35 cellular contexts compared by ENCODE assay signal in the genomic region with DNA sequence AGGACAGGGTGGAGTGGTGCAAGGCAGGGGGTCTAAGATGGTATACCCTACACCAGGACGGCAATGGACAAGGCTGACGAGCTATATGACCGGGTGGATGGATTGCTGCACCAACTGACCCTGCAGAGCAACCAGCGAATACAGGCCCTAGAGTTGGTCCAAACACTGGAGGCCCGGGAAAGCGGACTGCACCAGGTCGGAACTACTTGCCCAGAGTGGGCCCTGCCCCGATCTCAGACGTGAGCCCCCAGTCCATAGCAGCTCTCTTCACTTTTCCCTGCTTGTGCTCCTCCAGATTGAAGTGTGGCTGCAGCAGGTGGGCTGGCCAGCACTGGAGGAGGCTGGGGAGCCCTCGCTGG. TPM values are rescaled to one million over a fixed set of nuclear protein-coding genes. Genes with fewer than 3 reads are reported as not detected.
"Had no signal": no experiment of that assay in that cellular context is flagged by ENCODE, and none has a peak within 500 bp of the region (broad histone marks: within the 10 kb centered on the region; RNA-seq: fewer than 3 reads in every experiment).

No MANE protein-coding gene starts in this region.

- H3K27ac Mint-ChIP-seq: activated B cell treated with CpG ODN at 0.5 μM for 24 hours; activated CD4-positive, alpha-beta memory T cell treated with anti-CD3 and anti-CD28 coated beads for 36 hours; activated CD4-positive, alpha-beta T cell treated with anti-CD3 and anti-CD28 coated beads, Interleukin-2, amount 10 ng/mL, durations not matched to agents 24 days and 14 days; activated CD8-positive, alpha-beta T cell treated with anti-CD3 and anti-CD28 coated beads for 36 hours; activated naive CD4-positive, alpha-beta T cell treated with anti-CD3 and anti-CD28 coated beads, Interleukin-2, amount 10 ng/mL, durations not matched to agents 7 days and 5 days; activated naive CD4-positive, alpha-beta T cell treated with anti-CD3 and anti-CD28 coated beads, Interleukin-2, amount 50 U/mL, for 24 hours; activated naive CD8-positive, alpha-beta T cell; activated T-cell treated with anti-CD3 and anti-CD28 coated beads, Interleukin-2, amount 50 U/mL, for 72 hours; activated T-helper 1 cell treated with anti-CD3 and anti-CD28 coated beads, Interleukin-12 subunit alpha, Interleukin-12 subunit beta, Interleukin-2, Interleukin-4 antibody, amounts not matched to agents 30 ng/mL and 10 ng/mL and 1 ng/mL, durations not matched to agents 14 hours and 24 hours and 36 hours; activated T-helper 2 cell treated with anti-CD3 and anti-CD28 coated beads, Interferon-gamma antibody, Interleukin-2, Interleukin-4, amounts not matched to agents 10 μg/mL and 5 μg/mL and 100 μg/mL, durations not matched to agents 14 hours and 24 hours and 36 hours; T-helper 1 cell treated with Interleukin-12 subunit alpha and Interleukin-12 subunit beta and Interleukin-4 antibody, amounts not matched to agents 30 μg/mL and 1 μg/mL, for 36 hours; T-helper 2 cell treated with Interferon-gamma antibody and Interleukin-4, amounts not matched to agents 5 μg/mL and 100 μg/mL, for 36 hours had no signal

- H3K4me3 Mint-ChIP-seq: activated B cell treated with CpG ODN at 0.5 μM for 24 hours; activated CD4-positive, alpha-beta memory T cell treated with anti-CD3 and anti-CD28 coated beads for 36 hours; activated CD4-positive, alpha-beta T cell treated with anti-CD3 and anti-CD28 coated beads, Interleukin-2, amount 10 ng/mL, durations not matched to agents 24 days and 14 days; activated CD8-positive, alpha-beta T cell treated with anti-CD3 and anti-CD28 coated beads for 36 hours; activated naive CD4-positive, alpha-beta T cell treated with anti-CD3 and anti-CD28 coated beads, Interleukin-2, amount 10 ng/mL, durations not matched to agents 7 days and 5 days; activated naive CD4-positive, alpha-beta T cell treated with anti-CD3 and anti-CD28 coated beads, Interleukin-2, amount 50 U/mL, for 24 hours; activated naive CD8-positive, alpha-beta T cell; activated T-cell treated with anti-CD3 and anti-CD28 coated beads, Interleukin-2, amount 50 U/mL, for 4 hours; activated T-cell treated with anti-CD3 and anti-CD28 coated beads, Interleukin-2, amount 50 U/mL, for 72 hours; activated T-helper 1 cell treated with anti-CD3 and anti-CD28 coated beads, Interleukin-12 subunit alpha, Interleukin-12 subunit beta, Interleukin-2, Interleukin-4 antibody, amounts not matched to agents 30 ng/mL and 10 ng/mL and 1 ng/mL, durations not matched to agents 14 hours and 24 hours and 36 hours; T-helper 1 cell treated with Interleukin-12 subunit alpha and Interleukin-12 subunit beta and Interleukin-4 antibody, amounts not matched to agents 30 μg/mL and 1 μg/mL, for 36 hours; T-helper 2 cell treated with Interferon-gamma antibody and Interleukin-4, amounts not matched to agents 5 μg/mL and 100 μg/mL, for 36 hours had no signal

- H3K27ac ChIP-seq: adrenal gland, body of pancreas, brain microvascular endothelial cell, breast epithelium, VCaP had no signal

- DNase-seq: activated B cell treated with CpG ODN at 0.5 μM for 24 hours; activated CD4-positive, alpha-beta memory T cell treated with anti-CD3 and anti-CD28 coated beads for 36 hours; activated CD4-positive, alpha-beta T cell treated with anti-CD3 and anti-CD28 coated beads for 4 hours; activated CD4-positive, alpha-beta T cell treated with anti-CD3 and anti-CD28 coated beads, Interleukin-2, amount 10 ng/mL, durations not matched to agents 24 days and 14 days; activated CD4-positive, alpha-beta T cell treated with anti-CD3 and anti-CD28 coated beads, Interleukin-2, amount 50 U/mL, for 1 hour; activated CD4-positive, alpha-beta T cell treated with anti-CD3 and anti-CD28 coated beads, Interleukin-2, amount 50 U/mL, for 4 hours; activated CD4-positive, CD25-positive, alpha-beta regulatory T cell treated with anti-CD3 and anti-CD28 coated beads, Interleukin-2, amount 50 U/mL, for 72 hours; activated CD8-positive, alpha-beta memory T cell treated with anti-CD3 and anti-CD28 coated beads, Interleukin-2, amount 50 U/mL, for 4 hours; activated CD8-positive, alpha-beta T cell treated with anti-CD3 and anti-CD28 coated beads for 36 hours; activated effector memory CD4-positive, alpha-beta T cell treated with Interleukin-2 at 50 U/mL for 16 hours; activated gamma-delta T cell; activated naive CD4-positive, alpha-beta T cell treated with anti-CD3 and anti-CD28 coated beads, Interleukin-2, amount 10 ng/mL, durations not matched to agents 7 days and 5 days; activated naive CD4-positive, alpha-beta T cell treated with Interleukin-2 at 50 U/mL for 16 hours; activated T-cell treated with anti-CD3 and anti-CD28 coated beads for 4 hours; activated T-cell treated with anti-CD3 and anti-CD28 coated beads, Interleukin-2, amount 50 U/mL, for 1 hour; activated T-cell treated with anti-CD3 and anti-CD28 coated beads, Interleukin-2, amount 50 U/mL, for 4 hours; activated T-cell treated with anti-CD3 and anti-CD28 coated beads, Interleukin-2, amount 50 U/mL, for 72 hours; adrenal gland; amniotic stem cell; body of pancreas; brain microvascular endothelial cell; central memory CD4-positive, alpha-beta T cell; T-helper 1 cell; T-helper 2 cell; T-helper 9 cell had no signal

- H3K27me3 ChIP-seq: adrenal gland, body of pancreas, brain microvascular endothelial cell, breast epithelium had no signal

- H3K36me3 ChIP-seq: adrenal gland, brain microvascular endothelial cell, breast epithelium had no signal

- H3K27me3 Mint-ChIP-seq: activated B cell treated with CpG ODN at 0.5 μM for 24 hours; activated CD4-positive, alpha-beta memory T cell treated with anti-CD3 and anti-CD28 coated beads for 36 hours; activated CD4-positive, alpha-beta T cell treated with anti-CD3 and anti-CD28 coated beads, Interleukin-2, amount 10 ng/mL, durations not matched to agents 24 days and 14 days; activated CD8-positive, alpha-beta T cell treated with anti-CD3 and anti-CD28 coated beads for 36 hours; activated naive CD4-positive, alpha-beta T cell treated with anti-CD3 and anti-CD28 coated beads, Interleukin-2, amount 10 ng/mL, durations not matched to agents 7 days and 5 days; activated naive CD4-positive, alpha-beta T cell treated with anti-CD3 and anti-CD28 coated beads, Interleukin-2, amount 50 U/mL, for 24 hours; activated naive CD8-positive, alpha-beta T cell had no signal

- ATAC-seq: activated CD8-positive, alpha-beta T cell treated with anti-CD3 and anti-CD28 coated beads for 36 hours; activated T-cell treated with anti-CD3 and anti-CD28 coated beads, Interleukin-2, amount 50 U/mL, for 4 hours; activated T-cell treated with anti-CD3 and anti-CD28 coated beads, Interleukin-2, amount 50 U/mL, for 72 hours; body of pancreas had no signal

- H3K4me3 ChIP-seq: adrenal gland, body of pancreas, breast epithelium had no signal

- H3K9me3 Mint-ChIP-seq: activated B cell treated with CpG ODN at 0.5 μM for 24 hours; activated CD4-positive, alpha-beta memory T cell treated with anti-CD3 and anti-CD28 coated beads for 36 hours; activated CD4-positive, alpha-beta T cell treated with anti-CD3 and anti-CD28 coated beads, Interleukin-2, amount 10 ng/mL, durations not matched to agents 24 days and 14 days; activated CD8-positive, alpha-beta T cell treated with anti-CD3 and anti-CD28 coated beads for 36 hours; activated naive CD4-positive, alpha-beta T cell treated with anti-CD3 and anti-CD28 coated beads, Interleukin-2, amount 10 ng/mL, durations not matched to agents 7 days and 5 days; activated naive CD4-positive, alpha-beta T cell treated with anti-CD3 and anti-CD28 coated beads, Interleukin-2, amount 50 U/mL, for 24 hours; activated T-cell treated with anti-CD3 and anti-CD28 coated beads, Interleukin-2, amount 50 U/mL, for 4 hours; activated T-cell treated with anti-CD3 and anti-CD28 coated beads, Interleukin-2, amount 50 U/mL, for 72 hours; activated T-helper 1 cell treated with anti-CD3 and anti-CD28 coated beads, Interleukin-12 subunit alpha, Interleukin-12 subunit beta, Interleukin-2, Interleukin-4 antibody, amounts not matched to agents 30 ng/mL and 10 ng/mL and 1 ng/mL, durations not matched to agents 14 hours and 24 hours and 36 hours; activated T-helper 2 cell treated with anti-CD3 and anti-CD28 coated beads, Interferon-gamma antibody, Interleukin-2, Interleukin-4, amounts not matched to agents 10 μg/mL and 5 μg/mL and 100 μg/mL, durations not matched to agents 14 hours and 24 hours and 36 hours; T-helper 1 cell treated with Interleukin-12 subunit alpha and Interleukin-12 subunit beta and Interleukin-4 antibody, amounts not matched to agents 30 μg/mL and 1 μg/mL, for 36 hours; T-helper 2 cell treated with Interferon-gamma antibody and Interleukin-4, amounts not matched to agents 5 μg/mL and 100 μg/mL, for 36 hours had no signal

- H3K9me3 ChIP-seq: adrenal gland, body of pancreas, breast epithelium had no signal

RNA-seq across cellular contexts. Expression of a gene that starts 44.1 kb away (rescaled TPM):
- total RNA-seq: activated B cell treated with CpG ODN at 0.5 μM for 24 hours, astrocyte, cardiac septum had no signal

RNA-seq across cellular contexts. Expression of a gene that starts 44.2 kb away (rescaled TPM):
- total RNA-seq: activated T-cell treated with anti-CD3 and anti-CD28 coated beads, Interleukin-2, amount 50 U/mL, for 4 hours; astrocyte; cardiac septum had no signal
